In genomic region chr2:130611140-130611539, GRCh38 we compare ENCODE assay signal across 2 cellular contexts. TPM values are rescaled to one million over a fixed set of nuclear protein-coding genes. Genes with fewer than 3 reads are reported as not detected.
"Had no signal": no experiment of that assay in that cellular context is flagged by ENCODE, and none has a peak within 500 bp of the region (broad histone marks: within the 10 kb centered on the region; RNA-seq: fewer than 3 reads in every experiment).

Gene POTEJ (plus strand): TSS chr2:130611440. CDS start chr2:130611533, 93 bp downstream.

RNA-seq across cellular contexts. Expression of gene POTEJ, which starts in this region (rescaled TPM):
- total RNA-seq: G401, GM12878 had no signal
- polyA plus RNA-seq: GM12878 had no signal
